ENCODE assay signal across 3 cellular contexts in the genomic region with DNA sequence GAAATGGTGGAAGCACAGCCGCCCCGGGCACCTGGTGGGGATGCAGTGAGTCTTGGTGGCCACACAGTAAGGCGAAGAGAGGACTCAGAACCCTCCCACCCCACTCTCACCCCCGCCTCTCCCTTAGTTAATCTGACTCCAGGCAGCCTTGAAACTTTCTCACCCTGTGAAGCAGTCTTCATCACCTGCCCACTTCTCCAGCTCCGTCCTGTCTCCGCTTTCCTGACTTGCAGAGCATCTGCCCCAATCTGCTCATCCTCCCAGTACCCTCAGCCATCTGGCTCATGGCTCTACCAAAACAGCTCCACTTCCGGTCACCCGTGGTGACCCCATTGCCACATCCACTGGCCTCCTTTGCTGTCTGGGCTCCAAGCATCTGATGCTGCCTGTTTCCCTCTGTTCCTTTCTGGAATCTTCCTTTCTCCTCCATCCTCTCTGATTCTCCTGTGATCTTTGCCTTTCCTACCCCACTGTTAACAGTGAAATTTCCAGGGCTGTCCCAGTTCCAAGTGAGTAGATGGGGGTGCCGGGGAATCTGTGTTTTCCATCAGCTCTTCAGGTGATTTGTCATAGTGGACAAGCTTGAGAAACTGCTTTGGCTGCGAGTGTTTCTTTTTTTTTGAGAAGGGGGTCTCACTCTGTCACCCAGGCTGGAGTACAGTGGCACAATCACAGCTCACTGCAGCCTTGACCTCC.
TF ChIP-seq lines count a peak whose summit lies in the region.

No MANE protein-coding gene starts in this region.

TF ChIP-seq in liver, 16 proteins besides CTCF, POLR2A, EP300 and RAD21:
- TF ChIP-seq RXRA (IDR thresholded peaks at IDR 0.05) (peak; percentile 27 to 40), SP1 (IDR thresholded peaks at IDR 0.05) (no peak)
- TF ChIP-seq, protein P1, sequence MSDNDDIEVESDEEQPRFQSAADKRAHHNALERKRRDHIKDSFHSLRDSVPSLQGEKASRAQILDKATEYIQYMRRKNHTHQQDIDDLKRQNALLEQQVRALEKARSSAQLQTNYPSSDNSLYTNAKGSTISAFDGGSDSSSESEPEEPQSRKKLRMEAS (IDR thresholded peaks at IDR 0.05), result no peak
- TF ChIP-seq, protein P2, sequence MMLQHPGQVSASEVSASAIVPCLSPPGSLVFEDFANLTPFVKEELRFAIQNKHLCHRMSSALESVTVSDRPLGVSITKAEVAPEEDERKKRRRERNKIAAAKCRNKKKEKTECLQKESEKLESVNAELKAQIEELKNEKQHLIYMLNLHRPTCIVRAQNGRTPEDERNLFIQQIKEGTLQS (IDR thresholded peaks at IDR 0.05), result no peak
- TF ChIP-seq, protein P3, sequence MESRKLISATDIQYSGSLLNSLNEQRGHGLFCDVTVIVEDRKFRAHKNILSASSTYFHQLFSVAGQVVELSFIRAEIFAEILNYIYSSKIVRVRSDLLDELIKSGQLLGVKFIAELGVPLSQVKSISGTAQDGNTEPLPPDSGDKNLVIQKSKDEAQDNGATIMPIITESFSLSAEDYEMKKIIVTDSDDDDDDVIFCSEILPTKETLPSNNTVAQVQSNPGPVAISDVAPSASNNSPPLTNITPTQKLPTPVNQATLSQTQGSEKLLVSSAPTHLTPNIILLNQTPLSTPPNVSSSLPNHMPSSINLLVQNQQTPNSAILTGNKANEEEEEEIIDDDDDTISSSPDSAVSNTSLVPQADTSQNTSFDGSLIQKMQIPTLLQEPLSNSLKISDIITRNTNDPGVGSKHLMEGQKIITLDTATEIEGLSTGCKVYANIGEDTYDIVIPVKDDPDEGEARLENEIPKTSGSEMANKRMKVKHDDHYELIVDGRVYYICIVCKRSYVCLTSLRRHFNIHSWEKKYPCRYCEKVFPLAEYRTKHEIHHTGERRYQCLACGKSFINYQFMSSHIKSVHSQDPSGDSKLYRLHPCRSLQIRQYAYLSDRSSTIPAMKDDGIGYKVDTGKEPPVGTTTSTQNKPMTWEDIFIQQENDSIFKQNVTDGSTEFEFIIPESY (IDR thresholded peaks at IDR 0.05), result no peak

TF ChIP-seq in HepG2, 621 proteins besides CTCF, POLR2A, EP300 and RAD21 (continues in another document):
- TF ChIP-seq, protein P4, sequence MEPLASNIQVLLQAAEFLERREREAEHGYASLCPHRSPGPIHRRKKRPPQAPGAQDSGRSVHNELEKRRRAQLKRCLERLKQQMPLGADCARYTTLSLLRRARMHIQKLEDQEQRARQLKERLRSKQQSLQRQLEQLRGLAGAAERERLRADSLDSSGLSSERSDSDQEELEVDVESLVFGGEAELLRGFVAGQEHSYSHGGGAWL (CRISPR knock-in tag; IDR thresholded peaks at IDR 0.05), result no peak
- TF ChIP-seq, protein P5, sequence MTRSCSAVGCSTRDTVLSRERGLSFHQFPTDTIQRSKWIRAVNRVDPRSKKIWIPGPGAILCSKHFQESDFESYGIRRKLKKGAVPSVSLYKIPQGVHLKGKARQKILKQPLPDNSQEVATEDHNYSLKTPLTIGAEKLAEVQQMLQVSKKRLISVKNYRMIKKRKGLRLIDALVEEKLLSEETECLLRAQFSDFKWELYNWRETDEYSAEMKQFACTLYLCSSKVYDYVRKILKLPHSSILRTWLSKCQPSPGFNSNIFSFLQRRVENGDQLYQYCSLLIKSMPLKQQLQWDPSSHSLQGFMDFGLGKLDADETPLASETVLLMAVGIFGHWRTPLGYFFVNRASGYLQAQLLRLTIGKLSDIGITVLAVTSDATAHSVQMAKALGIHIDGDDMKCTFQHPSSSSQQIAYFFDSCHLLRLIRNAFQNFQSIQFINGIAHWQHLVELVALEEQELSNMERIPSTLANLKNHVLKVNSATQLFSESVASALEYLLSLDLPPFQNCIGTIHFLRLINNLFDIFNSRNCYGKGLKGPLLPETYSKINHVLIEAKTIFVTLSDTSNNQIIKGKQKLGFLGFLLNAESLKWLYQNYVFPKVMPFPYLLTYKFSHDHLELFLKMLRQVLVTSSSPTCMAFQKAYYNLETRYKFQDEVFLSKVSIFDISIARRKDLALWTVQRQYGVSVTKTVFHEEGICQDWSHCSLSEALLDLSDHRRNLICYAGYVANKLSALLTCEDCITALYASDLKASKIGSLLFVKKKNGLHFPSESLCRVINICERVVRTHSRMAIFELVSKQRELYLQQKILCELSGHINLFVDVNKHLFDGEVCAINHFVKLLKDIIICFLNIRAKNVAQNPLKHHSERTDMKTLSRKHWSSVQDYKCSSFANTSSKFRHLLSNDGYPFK (CRISPR knock-in tag; IDR thresholded peaks at IDR 0.05; ENCODE audit: borderline replicate concordance), result no peak
- TF ChIP-seq HOXA7 (CRISPR knock-in tag; IDR thresholded peaks at IDR 0.05), result no peak
- TF ChIP-seq ZNF30 (CRISPR knock-in tag; IDR thresholded peaks at IDR 0.05), result no peak
- TF ChIP-seq, protein P6, sequence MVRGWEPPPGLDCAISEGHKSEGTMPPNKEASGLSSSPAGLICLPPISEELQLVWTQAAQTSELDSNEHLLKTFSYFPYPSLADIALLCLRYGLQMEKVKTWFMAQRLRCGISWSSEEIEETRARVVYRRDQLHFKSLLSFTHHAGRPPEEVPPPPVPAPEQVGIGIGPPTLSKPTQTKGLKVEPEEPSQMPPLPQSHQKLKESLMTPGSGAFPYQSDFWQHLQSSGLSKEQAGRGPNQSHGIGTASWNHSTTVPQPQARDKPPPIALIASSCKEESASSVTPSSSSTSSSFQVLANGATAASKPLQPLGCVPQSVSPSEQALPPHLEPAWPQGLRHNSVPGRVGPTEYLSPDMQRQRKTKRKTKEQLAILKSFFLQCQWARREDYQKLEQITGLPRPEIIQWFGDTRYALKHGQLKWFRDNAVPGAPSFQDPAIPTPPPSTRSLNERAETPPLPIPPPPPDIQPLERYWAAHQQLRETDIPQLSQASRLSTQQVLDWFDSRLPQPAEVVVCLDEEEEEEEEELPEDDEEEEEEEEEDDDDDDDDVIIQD (CRISPR knock-in tag; IDR thresholded peaks at IDR 0.05; ENCODE audit: low read depth), result no peak
- TF ChIP-seq ZC3H13 (CRISPR knock-in tag; IDR thresholded peaks at IDR 0.05), result no peak
- TF ChIP-seq ZNF382 (CRISPR knock-in tag; IDR thresholded peaks at IDR 0.05; ENCODE audit: borderline replicate concordance), result no peak
- TF ChIP-seq, protein P7, sequence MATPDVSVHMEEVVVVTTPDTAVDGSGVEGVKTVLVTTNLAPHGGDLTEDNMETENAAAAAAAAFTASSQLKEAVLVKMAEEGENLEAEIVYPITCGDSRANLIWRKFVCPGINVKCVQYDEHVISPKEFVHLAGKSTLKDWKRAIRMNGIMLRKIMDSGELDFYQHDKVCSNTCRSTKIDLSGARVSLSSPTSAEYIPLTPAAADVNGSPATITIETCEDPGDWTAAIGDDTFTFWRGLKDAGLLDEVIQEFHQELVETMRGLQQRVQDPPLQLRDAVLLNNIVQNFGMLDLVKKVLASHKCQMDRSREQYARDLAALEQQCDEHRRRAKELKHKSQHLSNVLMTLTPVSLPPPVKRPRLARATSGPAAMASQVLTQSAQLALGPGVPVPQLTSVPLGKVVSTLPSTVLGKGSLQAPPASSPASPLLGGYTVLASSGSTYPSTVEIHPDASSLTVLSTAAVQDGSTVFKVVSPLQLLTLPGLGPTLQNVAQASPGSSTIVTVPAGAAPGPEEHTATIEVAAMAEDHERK (CRISPR knock-in tag; IDR thresholded peaks at IDR 0.05; ENCODE audit: low read depth), result no peak
- no peak for TF ChIP-seq ARNTL (CRISPR knock-in tag; IDR thresholded peaks at IDR 0.05)
- no peak for TF ChIP-seq ZNF260 (CRISPR knock-in tag; IDR thresholded peaks at IDR 0.05; ENCODE audit: borderline replicate concordance, low read depth)
- TF ChIP-seq ZNF468 (CRISPR knock-in tag; IDR thresholded peaks at IDR 0.05), result no peak
- TF ChIP-seq, protein P8, sequence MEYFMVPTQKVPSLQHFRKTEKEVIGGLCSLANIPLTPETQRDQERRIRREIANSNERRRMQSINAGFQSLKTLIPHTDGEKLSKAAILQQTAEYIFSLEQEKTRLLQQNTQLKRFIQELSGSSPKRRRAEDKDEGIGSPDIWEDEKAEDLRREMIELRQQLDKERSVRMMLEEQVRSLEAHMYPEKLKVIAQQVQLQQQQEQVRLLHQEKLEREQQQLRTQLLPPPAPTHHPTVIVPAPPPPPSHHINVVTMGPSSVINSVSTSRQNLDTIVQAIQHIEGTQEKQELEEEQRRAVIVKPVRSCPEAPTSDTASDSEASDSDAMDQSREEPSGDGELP (IDR thresholded peaks at IDR 0.05; ENCODE audit: borderline replicate concordance, low read depth), result no peak
- TF ChIP-seq CEBPG (CRISPR knock-in tag; IDR thresholded peaks at IDR 0.05), result no peak
- TF ChIP-seq MAFK (conservative IDR thresholded peaks at IDR 0.05 in 1 of 2, IDR thresholded peaks at IDR 0.05 in 1 of 2; ENCODE audit: low read length in 2 of 2), result no peak

TF ChIP-seq in SK-N-SH, 30 proteins besides CTCF, POLR2A, EP300 and RAD21:
- TF ChIP-seq FOXJ3 (CRISPR knock-in tag; IDR thresholded peaks at IDR 0.05), result no peak
